Comparison of ENCODE assay signal across 1 cellular context in the genomic region with DNA sequence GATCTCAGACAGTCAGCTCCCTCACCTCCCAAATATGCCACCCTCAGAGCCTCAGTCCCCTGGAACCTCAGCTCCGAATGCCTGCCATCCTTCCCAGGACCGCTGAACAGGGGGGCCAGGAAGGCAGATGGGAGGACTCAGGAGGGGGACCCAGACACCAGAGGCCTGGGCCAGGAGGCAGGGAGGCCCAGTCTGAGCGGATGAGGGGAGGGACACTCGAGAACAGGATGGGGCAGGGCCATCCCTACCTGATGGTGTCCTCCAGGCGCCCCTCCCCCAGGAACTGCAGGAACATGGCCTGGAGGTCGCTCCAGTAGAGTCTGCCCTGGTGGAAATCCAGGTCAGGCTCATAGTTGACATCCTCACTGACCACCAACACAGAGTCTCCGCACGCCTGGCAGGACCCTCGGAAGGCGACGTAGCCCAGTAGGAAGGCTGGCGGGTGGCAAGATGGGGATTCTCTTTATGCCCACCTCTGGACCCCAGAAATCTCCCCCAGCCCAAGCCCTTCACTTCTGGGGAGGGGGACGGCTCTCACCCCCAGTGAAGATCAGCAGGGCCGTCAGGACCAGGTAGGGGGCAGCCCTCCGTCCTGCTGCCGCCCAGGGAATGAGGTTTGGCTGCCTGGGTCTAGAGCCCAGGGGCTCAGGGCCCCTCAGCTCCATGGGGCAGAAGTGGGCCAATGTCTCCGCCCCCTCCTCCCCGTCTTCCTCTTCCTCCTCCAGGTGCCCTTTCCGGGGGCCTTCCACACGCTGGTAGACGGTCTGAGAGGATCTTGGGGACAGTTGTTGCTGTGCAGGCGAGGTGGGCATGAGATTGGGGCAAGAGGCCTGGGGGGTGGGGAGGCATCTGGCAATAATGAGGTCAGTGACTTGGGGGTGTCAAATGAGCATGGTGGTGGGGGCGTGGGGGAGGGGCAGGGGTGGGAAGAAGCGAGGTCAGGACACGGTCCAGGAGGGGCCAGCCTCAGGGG.
TF ChIP-seq lines count a peak whose summit lies in the region.

No MANE protein-coding gene starts in this region.

TF ChIP-seq in K562, 482 proteins besides CTCF, POLR2A, EP300 and RAD21 (continued from another document and continues in another):
- TF ChIP-seq, protein P1, sequence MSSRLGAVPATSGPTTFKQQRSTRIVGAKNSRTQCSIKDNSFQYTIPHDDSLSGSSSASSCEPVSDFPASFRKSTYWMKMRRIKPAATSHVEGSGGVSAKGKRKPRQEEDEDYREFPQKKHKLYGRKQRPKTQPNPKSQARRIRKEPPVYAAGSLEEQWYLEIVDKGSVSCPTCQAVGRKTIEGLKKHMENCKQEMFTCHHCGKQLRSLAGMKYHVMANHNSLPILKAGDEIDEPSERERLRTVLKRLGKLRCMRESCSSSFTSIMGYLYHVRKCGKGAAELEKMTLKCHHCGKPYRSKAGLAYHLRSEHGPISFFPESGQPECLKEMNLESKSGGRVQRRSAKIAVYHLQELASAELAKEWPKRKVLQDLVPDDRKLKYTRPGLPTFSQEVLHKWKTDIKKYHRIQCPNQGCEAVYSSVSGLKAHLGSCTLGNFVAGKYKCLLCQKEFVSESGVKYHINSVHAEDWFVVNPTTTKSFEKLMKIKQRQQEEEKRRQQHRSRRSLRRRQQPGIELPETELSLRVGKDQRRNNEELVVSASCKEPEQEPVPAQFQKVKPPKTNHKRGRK (tag; IDR thresholded peaks at IDR 0.05): no peak
- TF ChIP-seq HIVEP1 (CRISPR knock-in tag; IDR thresholded peaks at IDR 0.05) (no peak), SRSF1 (IDR thresholded peaks at IDR 0.05; ENCODE audit: low read depth, low read length) (no peak), PHB (CRISPR knock-in tag; IDR thresholded peaks at IDR 0.05) (0 out of 2 replicates have a peak, but pooled peaks have one; percentile 24), MCM3 (IDR thresholded peaks at IDR 0.05) (no peak), KAT7 (CRISPR knock-in tag; IDR thresholded peaks at IDR 0.05; ENCODE audit: borderline replicate concordance) (peak; percentile 83; the same call in 1 of the 2 replicates), SAFB2 (IDR thresholded peaks at IDR 0.05; ENCODE audit: borderline replicate concordance, low read depth, low read length, severe bottlenecking) (no peak), DMBX1 (CRISPR knock-in tag; IDR thresholded peaks at IDR 0.05; ENCODE audit: borderline replicate concordance) (no peak), NBN (IDR thresholded peaks at IDR 0.05; ENCODE audit: low read depth) (no peak), TAF9B (IDR thresholded peaks at IDR 0.05; ENCODE audit: partially characterized antibody) (no peak), ZFX (CRISPR knock-in tag; IDR thresholded peaks at IDR 0.05) (peak; percentile 62), STAT5B (CRISPR knock-in tag; IDR thresholded peaks at IDR 0.05) (no peak), RBM15 (IDR thresholded peaks at IDR 0.05; ENCODE audit: insufficient read depth, low read length) (no peak), SREBF1 (IDR thresholded peaks at IDR 0.05; ENCODE audit: borderline replicate concordance, low read depth, low read length) (no peak)
- TF ChIP-seq, protein P2, sequence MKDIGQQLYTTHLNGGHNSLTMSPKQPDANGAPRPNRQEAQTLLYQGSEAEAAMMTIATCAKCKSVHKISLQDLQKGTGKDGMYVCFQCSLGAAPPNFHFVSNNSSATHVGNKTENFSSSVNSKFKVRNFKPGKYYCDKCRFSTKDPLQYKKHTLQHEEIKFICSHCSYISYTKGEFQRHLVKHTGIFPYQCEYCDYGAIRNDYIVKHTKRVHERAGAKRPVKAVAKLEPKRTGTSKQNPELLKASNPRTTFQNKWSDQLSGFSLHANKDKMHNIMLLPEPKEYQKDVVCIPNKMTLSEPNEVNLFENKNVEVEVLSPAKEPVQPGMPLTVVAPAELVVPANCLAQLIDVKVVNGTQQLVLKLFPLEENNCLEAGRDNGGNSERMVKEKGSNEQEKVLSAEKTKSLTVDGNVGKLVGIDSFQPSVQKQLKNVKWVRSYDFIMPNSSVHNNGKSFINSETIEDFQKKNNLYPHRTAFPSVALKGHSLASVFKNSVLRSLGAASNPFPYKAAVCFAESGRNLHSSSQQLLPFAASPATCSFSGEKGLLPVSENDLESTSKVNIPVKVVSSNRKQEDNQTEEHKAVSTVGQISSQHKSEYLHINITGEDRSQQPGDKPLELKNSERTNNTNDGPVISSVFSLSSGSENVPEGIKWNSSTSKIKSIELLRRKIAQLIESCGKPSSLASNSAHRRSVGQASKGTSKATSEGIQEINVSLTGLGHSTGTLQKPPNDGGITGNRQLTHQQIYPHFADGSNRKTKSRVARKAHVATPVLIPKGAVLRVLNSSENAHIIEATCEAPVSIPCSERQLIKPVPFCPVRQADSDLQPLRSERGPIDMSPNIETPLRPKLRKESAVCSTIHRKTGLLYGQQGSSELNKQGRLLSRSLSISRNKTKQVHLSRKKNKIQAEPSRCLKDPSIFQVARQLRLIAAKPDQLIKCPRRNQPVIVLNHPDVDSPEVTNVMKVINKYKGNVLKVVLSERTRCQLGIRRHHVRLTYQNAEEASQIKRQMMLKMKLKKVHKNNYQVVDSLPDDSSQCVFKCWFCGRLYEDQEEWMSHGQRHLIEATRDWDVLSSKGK (CRISPR knock-in tag; IDR thresholded peaks at IDR 0.05): no peak
- TF ChIP-seq, protein P3, sequence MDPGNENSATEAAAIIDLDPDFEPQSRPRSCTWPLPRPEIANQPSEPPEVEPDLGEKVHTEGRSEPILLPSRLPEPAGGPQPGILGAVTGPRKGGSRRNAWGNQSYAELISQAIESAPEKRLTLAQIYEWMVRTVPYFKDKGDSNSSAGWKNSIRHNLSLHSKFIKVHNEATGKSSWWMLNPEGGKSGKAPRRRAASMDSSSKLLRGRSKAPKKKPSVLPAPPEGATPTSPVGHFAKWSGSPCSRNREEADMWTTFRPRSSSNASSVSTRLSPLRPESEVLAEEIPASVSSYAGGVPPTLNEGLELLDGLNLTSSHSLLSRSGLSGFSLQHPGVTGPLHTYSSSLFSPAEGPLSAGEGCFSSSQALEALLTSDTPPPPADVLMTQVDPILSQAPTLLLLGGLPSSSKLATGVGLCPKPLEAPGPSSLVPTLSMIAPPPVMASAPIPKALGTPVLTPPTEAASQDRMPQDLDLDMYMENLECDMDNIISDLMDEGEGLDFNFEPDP (CRISPR knock-in tag; IDR thresholded peaks at IDR 0.05): 0 out of 2 replicates have a peak, but pooled peaks have one; percentile 22
- TF ChIP-seq, protein P4, sequence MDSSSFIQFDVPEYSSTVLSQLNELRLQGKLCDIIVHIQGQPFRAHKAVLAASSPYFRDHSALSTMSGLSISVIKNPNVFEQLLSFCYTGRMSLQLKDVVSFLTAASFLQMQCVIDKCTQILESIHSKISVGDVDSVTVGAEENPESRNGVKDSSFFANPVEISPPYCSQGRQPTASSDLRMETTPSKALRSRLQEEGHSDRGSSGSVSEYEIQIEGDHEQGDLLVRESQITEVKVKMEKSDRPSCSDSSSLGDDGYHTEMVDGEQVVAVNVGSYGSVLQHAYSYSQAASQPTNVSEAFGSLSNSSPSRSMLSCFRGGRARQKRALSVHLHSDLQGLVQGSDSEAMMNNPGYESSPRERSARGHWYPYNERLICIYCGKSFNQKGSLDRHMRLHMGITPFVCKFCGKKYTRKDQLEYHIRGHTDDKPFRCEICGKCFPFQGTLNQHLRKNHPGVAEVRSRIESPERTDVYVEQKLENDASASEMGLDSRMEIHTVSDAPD (CRISPR knock-in tag; IDR thresholded peaks at IDR 0.05): no peak
- TF ChIP-seq, protein P5, sequence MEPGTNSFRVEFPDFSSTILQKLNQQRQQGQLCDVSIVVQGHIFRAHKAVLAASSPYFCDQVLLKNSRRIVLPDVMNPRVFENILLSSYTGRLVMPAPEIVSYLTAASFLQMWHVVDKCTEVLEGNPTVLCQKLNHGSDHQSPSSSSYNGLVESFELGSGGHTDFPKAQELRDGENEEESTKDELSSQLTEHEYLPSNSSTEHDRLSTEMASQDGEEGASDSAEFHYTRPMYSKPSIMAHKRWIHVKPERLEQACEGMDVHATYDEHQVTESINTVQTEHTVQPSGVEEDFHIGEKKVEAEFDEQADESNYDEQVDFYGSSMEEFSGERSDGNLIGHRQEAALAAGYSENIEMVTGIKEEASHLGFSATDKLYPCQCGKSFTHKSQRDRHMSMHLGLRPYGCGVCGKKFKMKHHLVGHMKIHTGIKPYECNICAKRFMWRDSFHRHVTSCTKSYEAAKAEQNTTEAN (CRISPR knock-in tag; IDR thresholded peaks at IDR 0.05): no peak
- TF ChIP-seq, protein P6, sequence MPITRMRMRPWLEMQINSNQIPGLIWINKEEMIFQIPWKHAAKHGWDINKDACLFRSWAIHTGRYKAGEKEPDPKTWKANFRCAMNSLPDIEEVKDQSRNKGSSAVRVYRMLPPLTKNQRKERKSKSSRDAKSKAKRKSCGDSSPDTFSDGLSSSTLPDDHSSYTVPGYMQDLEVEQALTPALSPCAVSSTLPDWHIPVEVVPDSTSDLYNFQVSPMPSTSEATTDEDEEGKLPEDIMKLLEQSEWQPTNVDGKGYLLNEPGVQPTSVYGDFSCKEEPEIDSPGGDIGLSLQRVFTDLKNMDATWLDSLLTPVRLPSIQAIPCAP (CRISPR knock-in tag; IDR thresholded peaks at IDR 0.05; ENCODE audit: borderline replicate concordance): no peak
- TF ChIP-seq, protein P7, sequence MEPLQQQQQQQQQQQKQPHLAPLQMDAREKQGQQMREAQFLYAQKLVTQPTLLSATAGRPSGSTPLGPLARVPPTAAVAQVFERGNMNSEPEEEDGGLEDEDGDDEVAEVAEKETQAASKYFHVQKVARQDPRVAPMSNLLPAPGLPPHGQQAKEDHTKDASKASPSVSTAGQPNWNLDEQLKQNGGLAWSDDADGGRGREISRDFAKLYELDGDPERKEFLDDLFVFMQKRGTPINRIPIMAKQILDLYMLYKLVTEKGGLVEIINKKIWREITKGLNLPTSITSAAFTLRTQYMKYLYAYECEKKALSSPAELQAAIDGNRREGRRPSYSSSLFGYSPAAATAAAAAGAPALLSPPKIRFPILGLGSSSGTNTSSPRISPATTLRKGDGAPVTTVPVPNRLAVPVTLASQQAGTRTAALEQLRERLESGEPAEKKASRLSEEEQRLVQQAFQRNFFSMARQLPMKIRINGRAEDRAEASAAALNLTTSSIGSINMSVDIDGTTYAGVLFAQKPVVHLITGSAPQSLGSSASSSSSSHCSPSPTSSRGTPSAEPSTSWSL (CRISPR knock-in tag; IDR thresholded peaks at IDR 0.05; ENCODE audit: borderline replicate concordance): no peak; the same call in 1 of the 2 replicates
- TF ChIP-seq, protein P8, sequence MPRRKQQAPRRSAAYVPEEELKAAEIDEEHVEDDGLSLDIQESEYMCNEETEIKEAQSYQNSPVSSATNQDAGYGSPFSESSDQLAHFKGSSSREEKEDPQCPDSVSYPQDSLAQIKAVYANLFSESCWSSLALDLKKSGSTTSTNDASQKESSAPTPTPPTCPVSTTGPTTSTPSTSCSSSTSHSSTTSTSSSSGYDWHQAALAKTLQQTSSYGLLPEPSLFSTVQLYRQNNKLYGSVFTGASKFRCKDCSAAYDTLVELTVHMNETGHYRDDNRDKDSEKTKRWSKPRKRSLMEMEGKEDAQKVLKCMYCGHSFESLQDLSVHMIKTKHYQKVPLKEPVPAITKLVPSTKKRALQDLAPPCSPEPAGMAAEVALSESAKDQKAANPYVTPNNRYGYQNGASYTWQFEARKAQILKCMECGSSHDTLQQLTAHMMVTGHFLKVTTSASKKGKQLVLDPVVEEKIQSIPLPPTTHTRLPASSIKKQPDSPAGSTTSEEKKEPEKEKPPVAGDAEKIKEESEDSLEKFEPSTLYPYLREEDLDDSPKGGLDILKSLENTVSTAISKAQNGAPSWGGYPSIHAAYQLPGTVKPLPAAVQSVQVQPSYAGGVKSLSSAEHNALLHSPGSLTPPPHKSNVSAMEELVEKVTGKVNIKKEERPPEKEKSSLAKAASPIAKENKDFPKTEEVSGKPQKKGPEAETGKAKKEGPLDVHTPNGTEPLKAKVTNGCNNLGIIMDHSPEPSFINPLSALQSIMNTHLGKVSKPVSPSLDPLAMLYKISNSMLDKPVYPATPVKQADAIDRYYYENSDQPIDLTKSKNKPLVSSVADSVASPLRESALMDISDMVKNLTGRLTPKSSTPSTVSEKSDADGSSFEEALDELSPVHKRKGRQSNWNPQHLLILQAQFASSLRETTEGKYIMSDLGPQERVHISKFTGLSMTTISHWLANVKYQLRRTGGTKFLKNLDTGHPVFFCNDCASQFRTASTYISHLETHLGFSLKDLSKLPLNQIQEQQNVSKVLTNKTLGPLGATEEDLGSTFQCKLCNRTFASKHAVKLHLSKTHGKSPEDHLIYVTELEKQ (CRISPR knock-in tag; IDR thresholded peaks at IDR 0.05): no peak
- TF ChIP-seq, protein P9, sequence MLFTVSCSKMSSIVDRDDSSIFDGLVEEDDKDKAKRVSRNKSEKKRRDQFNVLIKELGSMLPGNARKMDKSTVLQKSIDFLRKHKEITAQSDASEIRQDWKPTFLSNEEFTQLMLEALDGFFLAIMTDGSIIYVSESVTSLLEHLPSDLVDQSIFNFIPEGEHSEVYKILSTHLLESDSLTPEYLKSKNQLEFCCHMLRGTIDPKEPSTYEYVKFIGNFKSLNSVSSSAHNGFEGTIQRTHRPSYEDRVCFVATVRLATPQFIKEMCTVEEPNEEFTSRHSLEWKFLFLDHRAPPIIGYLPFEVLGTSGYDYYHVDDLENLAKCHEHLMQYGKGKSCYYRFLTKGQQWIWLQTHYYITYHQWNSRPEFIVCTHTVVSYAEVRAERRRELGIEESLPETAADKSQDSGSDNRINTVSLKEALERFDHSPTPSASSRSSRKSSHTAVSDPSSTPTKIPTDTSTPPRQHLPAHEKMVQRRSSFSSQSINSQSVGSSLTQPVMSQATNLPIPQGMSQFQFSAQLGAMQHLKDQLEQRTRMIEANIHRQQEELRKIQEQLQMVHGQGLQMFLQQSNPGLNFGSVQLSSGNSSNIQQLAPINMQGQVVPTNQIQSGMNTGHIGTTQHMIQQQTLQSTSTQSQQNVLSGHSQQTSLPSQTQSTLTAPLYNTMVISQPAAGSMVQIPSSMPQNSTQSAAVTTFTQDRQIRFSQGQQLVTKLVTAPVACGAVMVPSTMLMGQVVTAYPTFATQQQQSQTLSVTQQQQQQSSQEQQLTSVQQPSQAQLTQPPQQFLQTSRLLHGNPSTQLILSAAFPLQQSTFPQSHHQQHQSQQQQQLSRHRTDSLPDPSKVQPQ (CRISPR knock-in tag; IDR thresholded peaks at IDR 0.05; ENCODE audit: borderline replicate concordance): no peak
- TF ChIP-seq, protein P10, sequence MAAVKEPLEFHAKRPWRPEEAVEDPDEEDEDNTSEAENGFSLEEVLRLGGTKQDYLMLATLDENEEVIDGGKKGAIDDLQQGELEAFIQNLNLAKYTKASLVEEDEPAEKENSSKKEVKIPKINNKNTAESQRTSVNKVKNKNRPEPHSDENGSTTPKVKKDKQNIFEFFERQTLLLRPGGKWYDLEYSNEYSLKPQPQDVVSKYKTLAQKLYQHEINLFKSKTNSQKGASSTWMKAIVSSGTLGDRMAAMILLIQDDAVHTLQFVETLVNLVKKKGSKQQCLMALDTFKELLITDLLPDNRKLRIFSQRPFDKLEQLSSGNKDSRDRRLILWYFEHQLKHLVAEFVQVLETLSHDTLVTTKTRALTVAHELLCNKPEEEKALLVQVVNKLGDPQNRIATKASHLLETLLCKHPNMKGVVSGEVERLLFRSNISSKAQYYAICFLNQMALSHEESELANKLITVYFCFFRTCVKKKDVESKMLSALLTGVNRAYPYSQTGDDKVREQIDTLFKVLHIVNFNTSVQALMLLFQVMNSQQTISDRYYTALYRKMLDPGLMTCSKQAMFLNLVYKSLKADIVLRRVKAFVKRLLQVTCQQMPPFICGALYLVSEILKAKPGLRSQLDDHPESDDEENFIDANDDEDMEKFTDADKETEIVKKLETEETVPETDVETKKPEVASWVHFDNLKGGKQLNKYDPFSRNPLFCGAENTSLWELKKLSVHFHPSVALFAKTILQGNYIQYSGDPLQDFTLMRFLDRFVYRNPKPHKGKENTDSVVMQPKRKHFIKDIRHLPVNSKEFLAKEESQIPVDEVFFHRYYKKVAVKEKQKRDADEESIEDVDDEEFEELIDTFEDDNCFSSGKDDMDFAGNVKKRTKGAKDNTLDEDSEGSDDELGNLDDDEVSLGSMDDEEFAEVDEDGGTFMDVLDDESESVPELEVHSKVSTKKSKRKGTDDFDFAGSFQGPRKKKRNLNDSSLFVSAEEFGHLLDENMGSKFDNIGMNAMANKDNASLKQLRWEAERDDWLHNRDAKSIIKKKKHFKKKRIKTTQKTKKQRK (IDR thresholded peaks at IDR 0.05; ENCODE audit: borderline replicate concordance, low read depth, low read length): no peak
